Comparison of ENCODE assay signal across 18 cellular contexts in the genomic region with DNA sequence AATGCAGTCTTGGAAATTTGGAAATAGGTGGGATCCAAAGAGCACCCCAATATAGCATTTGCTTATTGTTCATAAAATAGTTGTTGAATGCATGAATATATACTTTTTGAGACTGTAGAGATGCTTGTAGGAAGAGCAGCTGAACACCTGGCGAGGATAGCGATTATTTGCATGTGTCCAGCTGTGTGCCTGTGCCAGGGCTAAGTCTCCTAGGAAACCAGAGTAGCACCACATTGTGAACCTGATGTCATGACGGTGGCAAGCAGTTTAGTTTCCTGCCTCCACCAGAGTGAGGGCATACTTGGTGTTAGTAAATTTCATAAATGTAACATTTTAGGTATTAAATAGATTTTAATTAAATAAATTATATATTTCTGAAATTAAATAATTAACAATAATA.
A peak's percentile ranks its signal among the peaks of the same experiment; 100 is the strongest.
DNase-seq lines count a peak whose midpoint lies in the region.
"Had no signal": no experiment of that assay in that cellular context is flagged by ENCODE, and none has a peak within 500 bp of the region (broad histone marks: within the 10 kb centered on the region; RNA-seq: fewer than 3 reads in every experiment).

No MANE protein-coding gene starts in this region.

- no peak overlapping the region for H3K27ac ChIP-seq in caudate nucleus (ENCODE audit: low read depth, low read length)
- H3K27ac ChIP-seq: lower lobe of right lung, ovary, vagina had no signal

- peaks cover 10% of the 10 kb centered on the region for H3K9me3 Mint-ChIP-seq in T-helper 2 cell treated with Interferon-gamma antibody and Interleukin-4, amounts not matched to agents 5 μg/mL and 100 μg/mL, for 36 hours

- H3K4me1 Mint-ChIP-seq in T-helper 2 cell treated with Interferon-gamma antibody and Interleukin-4, amounts not matched to agents 5 μg/mL and 100 μg/mL, for 36 hours (ENCODE audit: low read depth), result no peaks in the 10 kb centered on the region
- H3K4me1 Mint-ChIP-seq: naive B cell had no signal

- H3K27ac Mint-ChIP-seq in T-helper 2 cell treated with Interferon-gamma antibody and Interleukin-4, amounts not matched to agents 5 μg/mL and 100 μg/mL, for 36 hours, result no peak overlapping the region
- H3K27ac Mint-ChIP-seq: activated T-helper 1 cell treated with anti-CD3 and anti-CD28 coated beads, Interleukin-12 subunit alpha, Interleukin-12 subunit beta, Interleukin-2, Interleukin-4 antibody, amounts not matched to agents 30 ng/mL and 10 ng/mL and 1 ng/mL, durations not matched to agents 14 hours and 24 hours and 36 hours; CD8-positive, alpha-beta T cell; naive B cell had no signal

- peak; percentile 84 for DNase-seq in COLO668 (lab: John Stamatoyannopoulos, UW; ENCODE audit: unreplicated experiment)
- DNase-seq in NCI-H1092 (lab: John Stamatoyannopoulos, UW), result peak; percentile 75
- DNase-seq in NCI-H345 treated with DMSO at 0.1 percent for 48 hours (lab: John Stamatoyannopoulos, UW; ENCODE audit: unreplicated experiment), result peak; percentile 60
- peak; percentile 66 to 77 for DNase-seq in SHP77 (lab: John Stamatoyannopoulos, UW)
- no peak for DNase-seq in caudate nucleus (lab: John Stamatoyannopoulos, UW)
- DNase-seq in C1 segment of cervical spinal cord (lab: John Stamatoyannopoulos, UW), result no peak
- DNase-seq in T-helper 2 cell treated with Interferon-gamma antibody and Interleukin-4, amounts not matched to agents 5 μg/mL and 100 μg/mL, for 36 hours (ENCODE audit: low spot score), result no peak
- no peak for DNase-seq in SKM-1 (lab: John Stamatoyannopoulos, UW; ENCODE audit: unreplicated experiment)
- DNase-seq: activated CD8-positive, alpha-beta memory T cell treated with anti-CD3 and anti-CD28 coated beads for 24 hours; CD8-positive, alpha-beta T cell; lower lobe of right lung; naive B cell; NK-92 treated with Interleukin-12 subunit alpha and Interleukin-12 subunit beta, amount 100 ng/mL, for 24 hours; ovary; Right ventricle myocardium superior; stimulated activated CD4-positive, alpha-beta T cell treated with anti-CD3 and anti-CD28 coated beads, Interleukin-4, amount 100 ng/mL, for 1 hour had no signal

- H3K4me3 Mint-ChIP-seq in T-helper 2 cell treated with Interferon-gamma antibody and Interleukin-4, amounts not matched to agents 5 μg/mL and 100 μg/mL, for 36 hours, result no peak overlapping the region
- H3K4me3 Mint-ChIP-seq: activated T-helper 1 cell treated with anti-CD3 and anti-CD28 coated beads, Interleukin-12 subunit alpha, Interleukin-12 subunit beta, Interleukin-2, Interleukin-4 antibody, amounts not matched to agents 30 ng/mL and 10 ng/mL and 1 ng/mL, durations not matched to agents 14 hours and 24 hours and 36 hours; CD8-positive, alpha-beta T cell; naive B cell had no signal

- no peaks in the 10 kb centered on the region for H3K36me3 Mint-ChIP-seq in T-helper 2 cell treated with Interferon-gamma antibody and Interleukin-4, amounts not matched to agents 5 μg/mL and 100 μg/mL, for 36 hours (ENCODE audit: low read depth)
- H3K36me3 Mint-ChIP-seq: CD8-positive, alpha-beta T cell had no signal

- H3K27me3 Mint-ChIP-seq in T-helper 2 cell treated with Interferon-gamma antibody and Interleukin-4, amounts not matched to agents 5 μg/mL and 100 μg/mL, for 36 hours (ENCODE audit: low read depth), result no peaks in the 10 kb centered on the region

Comparison
In these comparisons a context has a peak if more than half of its experiments do, and no peak if none do; other contexts are left out.
1. DNase-seq: peak in COLO668 (single experiment), NCI-H1092 (single experiment), NCI-H345 treated with DMSO at 0.1 percent for 48 hours (single experiment) and SHP77 (2 of 2); none in caudate nucleus (0 of 61), C1 segment of cervical spinal cord (0 of 14), T-helper 2 cell treated with Interferon-gamma antibody and Interleukin-4, amounts not matched to agents 5 μg/mL and 100 μg/mL, for 36 hours (single experiment) and SKM-1 (single experiment).